8 cellular contexts compared by ENCODE assay signal in the genomic region with DNA sequence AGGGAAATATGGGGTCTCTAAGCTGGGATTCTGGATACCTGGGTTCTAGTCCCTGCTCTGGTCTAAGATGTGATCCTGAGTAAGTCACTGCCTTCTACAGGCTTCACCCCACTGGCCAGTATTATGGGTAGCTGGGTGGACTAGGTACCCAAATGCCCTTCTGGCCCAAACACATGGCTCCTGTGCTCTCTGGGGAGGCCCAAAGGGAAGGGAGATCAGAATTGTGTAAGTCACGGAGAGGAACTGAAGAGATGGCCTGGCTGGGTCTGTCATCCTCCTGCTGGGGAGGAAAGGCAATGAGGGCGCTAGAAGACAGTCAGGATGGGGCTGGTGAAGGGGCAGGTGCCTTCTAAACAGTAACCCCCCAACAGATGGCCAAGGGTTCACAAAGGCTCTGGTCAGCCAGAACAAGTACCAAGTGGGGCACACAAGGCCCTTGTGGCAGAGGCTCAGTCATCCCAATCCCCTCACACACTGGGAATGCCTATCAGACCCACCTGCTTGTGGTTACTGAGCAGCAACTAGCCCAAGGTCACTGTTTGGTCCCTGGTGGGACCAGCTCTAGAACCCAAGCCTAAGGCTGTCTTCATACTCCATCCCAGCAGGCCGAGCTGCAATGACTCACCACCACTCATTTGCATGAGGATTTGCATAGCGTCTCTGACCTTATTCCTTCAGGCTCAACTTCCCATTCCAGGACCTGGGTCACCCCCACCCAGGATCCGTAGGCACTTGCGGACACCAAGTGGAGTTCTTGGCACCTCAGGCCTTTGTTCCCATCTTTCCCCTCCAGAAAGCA. TPM values are rescaled to one million over a fixed set of nuclear protein-coding genes. Genes with fewer than 3 reads are reported as not detected.
DNase-seq lines count a peak whose midpoint lies in the region; ATAC-seq, FAIRE-seq and TF ChIP-seq lines count a peak whose summit lies in the region.

No MANE protein-coding gene starts in this region.

- H3K27ac Mint-ChIP-seq in osteocyte (ENCODE audit: unreplicated experiment) = peak overlapping the region; percentile 86

- H2AFZ ChIP-seq in MM.1S (ENCODE audit: low read length) = no peak overlapping the region

- H3K9me3 ChIP-seq in MM.1S (replicated peaks; ENCODE audit: insufficient read depth, low read length) = no peaks in the 10 kb centered on the region
- H3K9me3 ChIP-seq in colonic mucosa = no peaks in the 10 kb centered on the region

- H3K4me1 ChIP-seq in MM.1S (ENCODE audit: low read length) (peaks cover 97% of the 10 kb centered on the region), colonic mucosa (peaks cover 56% of the 10 kb centered on the region)

- peaks cover 66% of the 10 kb centered on the region for H3K4me1 Mint-ChIP-seq in osteocyte (ENCODE audit: unreplicated experiment)

- H3K4me2 ChIP-seq in MM.1S (ENCODE audit: low read depth, low read length) = peak overlapping the region; percentile 90

- intact Hi-C loops in colonic mucosa (cut with DNase I) = no loop called here

- peak; percentile 57 for DNase-seq in GM06990 (ENCODE audit: extremely low read depth, insufficient read length)
- no peak for DNase-seq in MM.1S
- no peak for DNase-seq in colonic mucosa
- no peak for DNase-seq in osteocyte (ENCODE audit: extremely low spot score, unreplicated experiment)
- DNase-seq in HTR-8/SVneo (ENCODE audit: insufficient read length, low spot score) = no peak
- DNase-seq in RKO (ENCODE audit: low spot score) = no peak

- H4K20me1 ChIP-seq in MM.1S (ENCODE audit: insufficient read depth, low read length) = no peaks in the 10 kb centered on the region; the same call in 1 of the 2 replicates

- peaks cover 86% of the 10 kb centered on the region for H3F3A ChIP-seq in MM.1S (ENCODE audit: insufficient read depth, low read length)

- FAIRE-seq in HTR-8/SVneo (lab: Jason Lieb, UNC) = no peak

- peak overlapping the region; percentile 66 for H3K9ac ChIP-seq in MM.1S (ENCODE audit: low read length)
- peak overlapping the region in 1 of 2 donors; percentile 42 for H3K9ac ChIP-seq in colonic mucosa (ENCODE audit: low read depth in 2 of 2, low read length in 2 of 2)

- ATAC-seq in HG03460 (IDR thresholded peaks at IDR 0.05; ENCODE audit: unreplicated experiment) (no peak), GM19397 (IDR thresholded peaks at IDR 0.05; ENCODE audit: unreplicated experiment) (no peak)

- no peak for TF ChIP-seq CTCF in GM06990 (IDR thresholded peaks at IDR 0.05; ENCODE audit: insufficient read depth, low read length, poor library complexity, severe bottlenecking)
- TF ChIP-seq CTCF in MM.1S (IDR thresholded peaks at IDR 0.05; ENCODE audit: low read length) = no peak
- TF ChIP-seq CTCF in colonic mucosa (IDR thresholded peaks at IDR 0.05) = no peak
- no peak for TF ChIP-seq CTCF in osteocyte (IDR thresholded peaks at IDR 0.05)

- H3K27ac ChIP-seq in MM.1S (ENCODE audit: low read length) (peak overlapping the region; percentile 83), colonic mucosa (peak overlapping the region; percentile 47)

- H3K9me3 Mint-ChIP-seq in osteocyte (ENCODE audit: unreplicated experiment) = no peaks in the 10 kb centered on the region

- H3K27me3 ChIP-seq in GM06990 (replicated peaks; ENCODE audit: control insufficient read depth, insufficient read depth, low read length) (no peaks in the 10 kb centered on the region), MM.1S (replicated peaks; ENCODE audit: insufficient read depth, low read length) (no peaks in the 10 kb centered on the region), colonic mucosa (no peaks in the 10 kb centered on the region)

- H3K9me2 ChIP-seq in MM.1S (replicated peaks; ENCODE audit: insufficient read depth, low read length) = no peaks in the 10 kb centered on the region

- peaks cover 3% of the 10 kb centered on the region for H3K36me3 ChIP-seq in GM06990 (ENCODE audit: control insufficient read depth, insufficient read depth, low read length)
- H3K36me3 ChIP-seq in MM.1S (replicated peaks; ENCODE audit: insufficient read depth, low read length) = 0 out of 2 replicates have a peak, but pooled peaks cover 8% of the 10 kb centered on the region
- no peaks in the 10 kb centered on the region for H3K36me3 ChIP-seq in colonic mucosa

- H3K4me3 ChIP-seq in GM06990 (replicated peaks; ENCODE audit: low read depth, low read length) (peak overlapping the region; percentile 58), MM.1S (ENCODE audit: low read length) (no peak overlapping the region; the same call in 1 of the 2 replicates), colonic mucosa (no peak overlapping the region)

- no peak overlapping the region for H3K4me3 Mint-ChIP-seq in osteocyte (ENCODE audit: unreplicated experiment)

- peaks cover 98% of the 10 kb centered on the region for H3K79me2 ChIP-seq in MM.1S (ENCODE audit: low read length)

- peaks cover 11% of the 10 kb centered on the region for H3K36me3 Mint-ChIP-seq in osteocyte (ENCODE audit: unreplicated experiment)

- no peaks in the 10 kb centered on the region for H3K27me3 Mint-ChIP-seq in osteocyte (ENCODE audit: unreplicated experiment)

RNA-seq across cellular contexts. Expression of gene MEF2D, which starts 9.2 kb away (rescaled TPM):
- total RNA-seq in colonic mucosa (10 to 100 TPM; 32.3 to 49.9 TPM), osteocyte (33.8 and 45.8 TPM in 2 replicates)
